In genomic region chr12:69008510-69008909, GRCh38 we compare ENCODE assay signal across 11 cellular contexts.
A peak's percentile ranks its signal among the peaks of the same experiment; 100 is the strongest.
DNase-seq lines count a peak whose midpoint lies in the region; ATAC-seq lines count a peak whose summit lies in the region.
"Had no signal": no experiment of that assay in that cellular context is flagged by ENCODE, and none has a peak within 500 bp of the region (broad histone marks: within the 10 kb centered on the region; RNA-seq: fewer than 3 reads in every experiment).

No MANE protein-coding gene starts in this region.

- H3K27me3 Mint-ChIP-seq in naive thymus-derived CD4-positive, alpha-beta T cell = peaks cover 0 to 10% (median 9%) of the 10 kb centered on the region in 5 donors
- peaks cover 3% of the 10 kb centered on the region for H3K27me3 Mint-ChIP-seq in activated T-helper 2 cell treated with anti-CD3 and anti-CD28 coated beads, Interferon-gamma antibody, Interleukin-2, Interleukin-4, amounts not matched to agents 10 μg/mL and 5 μg/mL and 100 μg/mL, durations not matched to agents 14 hours and 24 hours and 36 hours (ENCODE audit: low read depth)

- H3K4me1 Mint-ChIP-seq in naive thymus-derived CD4-positive, alpha-beta T cell = peaks cover 0 to 10% (median 0%) of the 10 kb centered on the region in 7 donors
- H3K4me1 Mint-ChIP-seq in activated T-helper 2 cell treated with anti-CD3 and anti-CD28 coated beads, Interferon-gamma antibody, Interleukin-2, Interleukin-4, amounts not matched to agents 10 μg/mL and 5 μg/mL and 100 μg/mL, durations not matched to agents 14 hours and 24 hours and 36 hours (ENCODE audit: low read depth) = peaks cover 7% of the 10 kb centered on the region

- H3F3A ChIP-seq in GM23248 (ENCODE audit: insufficient read depth) = peaks cover 31% of the 10 kb centered on the region

- DNase-seq in GM23248 (no peak), NCI-H1417 treated with DMSO at 0.1 percent for 48 hours (lab: John Stamatoyannopoulos, UW) (peak; percentile 36), SJCRH30 (no peak), HK-2 (ENCODE audit: unreplicated experiment) (no peak), cerebellar cortex (ENCODE audit: low spot score) (no peak)
- no peak for DNase-seq in naive thymus-derived CD4-positive, alpha-beta T cell
- no peak for DNase-seq in activated T-helper 2 cell treated with anti-CD3 and anti-CD28 coated beads, Interferon-gamma antibody, Interleukin-2, Interleukin-4, amounts not matched to agents 10 μg/mL and 5 μg/mL and 100 μg/mL, durations not matched to agents 14 hours and 24 hours and 36 hours (ENCODE audit: low spot score)
- DNase-seq in activated CD4-positive, alpha-beta T cell treated with anti-CD3 and anti-CD28 coated beads for 48 hours = no peak
- DNase-seq: T-helper 17 cell had no signal

- CTCF ChIA-PET in naive thymus-derived CD4-positive, alpha-beta T cell (lab: Charles Lee) = interaction anchor here (0.6 kb wide), 1 partner anchor 62 kb away, joined by 3 read pairs; no protein-coding TSS in a partner anchor

- peaks cover 0 to 3% (median 0%) of the 10 kb centered on the region in 5 donors for H3K36me3 Mint-ChIP-seq in naive thymus-derived CD4-positive, alpha-beta T cell
- H3K36me3 Mint-ChIP-seq in activated T-helper 2 cell treated with anti-CD3 and anti-CD28 coated beads, Interferon-gamma antibody, Interleukin-2, Interleukin-4, amounts not matched to agents 10 μg/mL and 5 μg/mL and 100 μg/mL, durations not matched to agents 14 hours and 24 hours and 36 hours (ENCODE audit: low read depth) = no peaks in the 10 kb centered on the region
- H3K36me3 Mint-ChIP-seq: natural killer cell treated with Interleukin-12 subunit alpha and Interleukin-12 subunit beta and Interleukin-15 and Interleukin-18, amount 100 ng/mL, for 72 hours had no signal

- H3K27ac Mint-ChIP-seq in naive thymus-derived CD4-positive, alpha-beta T cell = no peak overlapping the region
- H3K27ac Mint-ChIP-seq in activated T-helper 2 cell treated with anti-CD3 and anti-CD28 coated beads, Interferon-gamma antibody, Interleukin-2, Interleukin-4, amounts not matched to agents 10 μg/mL and 5 μg/mL and 100 μg/mL, durations not matched to agents 14 hours and 24 hours and 36 hours = no peak overlapping the region
- H3K27ac Mint-ChIP-seq: natural killer cell treated with Interleukin-12 subunit alpha and Interleukin-12 subunit beta and Interleukin-15 and Interleukin-18, amount 100 ng/mL, for 72 hours; T-helper 17 cell had no signal

- H3K4me3 Mint-ChIP-seq in naive thymus-derived CD4-positive, alpha-beta T cell = no peak overlapping the region
- H3K4me3 Mint-ChIP-seq in activated T-helper 2 cell treated with anti-CD3 and anti-CD28 coated beads, Interferon-gamma antibody, Interleukin-2, Interleukin-4, amounts not matched to agents 10 μg/mL and 5 μg/mL and 100 μg/mL, durations not matched to agents 14 hours and 24 hours and 36 hours (ENCODE audit: low read depth) = no peak overlapping the region
- H3K4me3 Mint-ChIP-seq: natural killer cell treated with Interleukin-12 subunit alpha and Interleukin-12 subunit beta and Interleukin-15 and Interleukin-18, amount 100 ng/mL, for 72 hours; T-helper 17 cell had no signal

- H3K4me3 ChIP-seq in GM23248 (no peak overlapping the region), SJCRH30 (no peak overlapping the region)
- H3K4me3 ChIP-seq in naive thymus-derived CD4-positive, alpha-beta T cell (ENCODE audit: low read length) = no peak overlapping the region
- H3K4me3 ChIP-seq: GM12878 had no signal

- H3K27me3 ChIP-seq in GM23248 (replicated peaks; ENCODE audit: insufficient read depth) (no peaks in the 10 kb centered on the region), SJCRH30 (no peaks in the 10 kb centered on the region)
- peaks cover 0 to 5% of the 10 kb centered on the region in 2 donors for H3K27me3 ChIP-seq in naive thymus-derived CD4-positive, alpha-beta T cell (ENCODE audit: control insufficient read depth in 2 of 2, insufficient read depth in 2 of 2, low read length in 2 of 2)

- H2AFZ ChIP-seq in GM23248 = no peak overlapping the region

- H3K4me2 ChIP-seq in GM23248 (ENCODE audit: unreplicated experiment) = peak overlapping the region; percentile 96

- in situ Hi-C loops in GM23248 (cut with MboI) = no loop called here

- H3K36me3 ChIP-seq in GM23248 (ENCODE audit: low read depth) = no peaks in the 10 kb centered on the region
- no peaks in the 10 kb centered on the region for H3K36me3 ChIP-seq in SJCRH30
- H3K36me3 ChIP-seq in naive thymus-derived CD4-positive, alpha-beta T cell (ENCODE audit: control insufficient read depth in 2 of 3, insufficient read depth in 3 of 3, low read length in 3 of 3) = no peaks in the 10 kb centered on the region

- 83 to 90% methylated on average over 4 of the region's 4 CpGs for WGBS in GM23248 (ENCODE audit: low coverage in 1 of 2, low lambda C conversion rate in 2 of 2, missing lambda C conversion rate in 2 of 2), 2 experiments

- H4K20me1 ChIP-seq in GM23248 (ENCODE audit: insufficient read depth) = no peaks in the 10 kb centered on the region

- intact Hi-C loops in naive thymus-derived CD4-positive, alpha-beta T cell (cut with micrococcal nuclease) = no loop called here
- intact Hi-C loops in activated T-helper 2 cell treated with anti-CD3 and anti-CD28 coated beads, Interferon-gamma antibody, Interleukin-2, Interleukin-4, amounts not matched to agents 10 μg/mL and 5 μg/mL and 100 μg/mL, durations not matched to agents 14 hours and 24 hours and 36 hours (cut with micrococcal nuclease) = loop anchor here (5.0 kb wide), 1 partner anchor 49 kb away; no protein-coding TSS in a partner anchor

- H3K9ac ChIP-seq in GM23248 = no peak overlapping the region

- POLR2A ChIA-PET in naive thymus-derived CD4-positive, alpha-beta T cell (lab: Charles Lee) = no interaction called here

- no peaks in the 10 kb centered on the region for H3K79me2 ChIP-seq in GM23248 (ENCODE audit: insufficient read depth)

- peak; percentile 71 for ATAC-seq in naive thymus-derived CD4-positive, alpha-beta T cell
- ATAC-seq: GM12878; natural killer cell treated with Interleukin-12 subunit alpha and Interleukin-12 subunit beta and Interleukin-15 and Interleukin-18, amount 100 ng/mL, for 72 hours; T-helper 17 cell had no signal

- H3K4me1 ChIP-seq in GM23248 (ENCODE audit: insufficient read depth) (peaks cover 24% of the 10 kb centered on the region), SJCRH30 (peaks cover 14% of the 10 kb centered on the region)
- no peaks in the 10 kb centered on the region for H3K4me1 ChIP-seq in naive thymus-derived CD4-positive, alpha-beta T cell (ENCODE audit: control insufficient read depth in 2 of 2, insufficient read depth in 2 of 2, low read length in 2 of 2)

- H3K9me3 ChIP-seq in GM23248 (ENCODE audit: low read depth) (no peaks in the 10 kb centered on the region), SJCRH30 (replicated peaks) (no peaks in the 10 kb centered on the region)
- no peaks in the 10 kb centered on the region for H3K9me3 ChIP-seq in naive thymus-derived CD4-positive, alpha-beta T cell (ENCODE audit: control insufficient read depth in 2 of 3, low read length in 3 of 3)

- H3K27ac ChIP-seq in GM23248 (no peak overlapping the region), SJCRH30 (peak overlapping the region; percentile 85; the same call in 1 of the 2 replicates)
- no peak overlapping the region for H3K27ac ChIP-seq in naive thymus-derived CD4-positive, alpha-beta T cell (ENCODE audit: low read depth, low read length)

- peaks cover 0 to 4% (median 0%) of the 10 kb centered on the region in 11 donors for H3K9me3 Mint-ChIP-seq in naive thymus-derived CD4-positive, alpha-beta T cell
- no peaks in the 10 kb centered on the region for H3K9me3 Mint-ChIP-seq in activated T-helper 2 cell treated with anti-CD3 and anti-CD28 coated beads, Interferon-gamma antibody, Interleukin-2, Interleukin-4, amounts not matched to agents 10 μg/mL and 5 μg/mL and 100 μg/mL, durations not matched to agents 14 hours and 24 hours and 36 hours
- H3K9me3 Mint-ChIP-seq: natural killer cell treated with Interleukin-12 subunit alpha and Interleukin-12 subunit beta and Interleukin-15 and Interleukin-18, amount 100 ng/mL, for 72 hours had no signal

- H3K9me2 ChIP-seq in GM23248 (ENCODE audit: insufficient read depth) = no peaks in the 10 kb centered on the region
